Comparison of ENCODE assay signal across 21 cellular contexts in the genomic region with DNA sequence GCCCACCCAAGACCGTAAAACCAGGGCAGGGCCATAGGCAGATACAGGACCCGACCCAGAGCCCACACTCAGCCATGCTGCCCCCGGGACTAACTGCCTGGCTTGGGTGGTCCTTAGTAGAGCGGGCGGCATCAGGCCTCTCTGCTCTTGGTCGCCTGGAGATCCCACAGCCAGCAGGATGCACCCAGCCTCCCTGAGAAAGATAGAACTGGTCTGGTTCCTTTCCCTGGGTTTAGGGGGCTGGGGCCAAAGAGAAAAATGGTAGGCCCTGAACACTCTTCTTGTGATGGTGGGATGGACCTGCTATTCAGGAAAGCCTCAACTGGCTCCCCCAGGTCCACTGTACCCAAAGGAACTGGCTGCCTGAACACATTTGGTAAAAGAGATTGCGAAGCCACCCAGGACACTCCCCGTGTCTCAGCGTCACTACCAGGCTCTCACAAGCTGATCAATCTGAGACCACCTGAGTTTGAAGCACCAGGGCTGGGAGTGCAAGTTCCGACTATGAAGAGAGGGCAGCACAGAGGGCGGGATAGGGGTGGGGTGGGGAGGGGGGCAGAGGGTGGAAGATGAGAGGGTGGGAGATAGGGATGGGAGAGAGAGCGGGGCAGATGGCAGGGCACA.
DNase-seq lines count a peak whose midpoint lies in the region; FAIRE-seq and TF ChIP-seq lines count a peak whose summit lies in the region.
"Had no signal": no experiment of that assay in that cellular context is flagged by ENCODE, and none has a peak within 500 bp of the region (broad histone marks: within the 10 kb centered on the region; RNA-seq: fewer than 3 reads in every experiment).

No MANE protein-coding gene starts in this region.

- no peaks in the 10 kb centered on the region for H3K9me3 ChIP-seq in kidney (ENCODE audit: control insufficient read depth in 1 of 2, low read length in 2 of 2)

- intact Hi-C loops in activated naive CD4-positive, alpha-beta T cell treated with anti-CD3 and anti-CD28 coated beads for 36 hours (cut with micrococcal nuclease): no loop called here
- intact Hi-C loops in kidney (cut with DNase I): no loop called here

- no peak overlapping the region for H3K9ac ChIP-seq in kidney (ENCODE audit: low read length in 2 of 2)

- FAIRE-seq in kidney (lab: Jason Lieb, UNC): no peak
- FAIRE-seq: GM12878 had no signal

- H3K9me3 Mint-ChIP-seq in activated naive CD4-positive, alpha-beta T cell treated with anti-CD3 and anti-CD28 coated beads, Interleukin-2, amount 50 U/mL, for 24 hours: peaks cover 11% of the 10 kb centered on the region
- peaks cover 10% of the 10 kb centered on the region for H3K9me3 Mint-ChIP-seq in activated naive CD4-positive, alpha-beta T cell treated with anti-CD3 and anti-CD28 coated beads for 36 hours
- peaks cover 31% of the 10 kb centered on the region for H3K9me3 Mint-ChIP-seq in chondrocyte (ENCODE audit: low read depth)

- H3K4me3 Mint-ChIP-seq in activated naive CD4-positive, alpha-beta T cell treated with anti-CD3 and anti-CD28 coated beads, Interleukin-2, amount 50 U/mL, for 24 hours: no peak overlapping the region
- H3K4me3 Mint-ChIP-seq in activated naive CD4-positive, alpha-beta T cell treated with anti-CD3 and anti-CD28 coated beads for 36 hours: no peak overlapping the region
- H3K4me3 Mint-ChIP-seq in chondrocyte (ENCODE audit: unreplicated experiment): no peak overlapping the region
- H3K4me3 Mint-ChIP-seq: H9, HFFc6 had no signal

- no peak overlapping the region for H3K4me3 ChIP-seq in kidney (ENCODE audit: low read length in 2 of 2)
- H3K4me3 ChIP-seq: GM12878, Peyer's patch had no signal

- H3K4me1 Mint-ChIP-seq in activated naive CD4-positive, alpha-beta T cell treated with anti-CD3 and anti-CD28 coated beads, Interleukin-2, amount 50 U/mL, for 24 hours: peaks cover 24% of the 10 kb centered on the region
- H3K4me1 Mint-ChIP-seq in activated naive CD4-positive, alpha-beta T cell treated with anti-CD3 and anti-CD28 coated beads for 36 hours (ENCODE audit: low read depth): peaks cover 16% of the 10 kb centered on the region
- H3K4me1 Mint-ChIP-seq in chondrocyte (ENCODE audit: low read depth): no peaks in the 10 kb centered on the region

- H3K27ac ChIP-seq in kidney (ENCODE audit: low read depth in 2 of 2, low read length in 2 of 2): no peak overlapping the region
- H3K27ac ChIP-seq: Peyer's patch had no signal

- no peak for DNase-seq in activated naive CD4-positive, alpha-beta T cell treated with anti-CD3 and anti-CD28 coated beads for 36 hours
- DNase-seq in chondrocyte (ENCODE audit: low spot score) (peak; percentile 44), kidney (peak; percentile 21), cerebellum (ENCODE audit: low spot score) (no peak), DMS153 (lab: John Stamatoyannopoulos, UW) (no peak), SKM-1 (lab: John Stamatoyannopoulos, UW; ENCODE audit: unreplicated experiment) (no peak)
- DNase-seq: AML-193, COR-L47, DMS79 treated with DMSO at 0.1 percent for 48 hours, H9, HFFc6, Kasumi-1, NCI-H1694, NCI-H2081, NCI-H2171, NCI-H345, NCI-H524, NCI-H82, Peyer's patch had no signal

- peaks cover 1% of the 10 kb centered on the region for H3K27me3 Mint-ChIP-seq in activated naive CD4-positive, alpha-beta T cell treated with anti-CD3 and anti-CD28 coated beads, Interleukin-2, amount 50 U/mL, for 24 hours
- peaks cover 4% of the 10 kb centered on the region for H3K27me3 Mint-ChIP-seq in activated naive CD4-positive, alpha-beta T cell treated with anti-CD3 and anti-CD28 coated beads for 36 hours (ENCODE audit: low read depth)
- no peaks in the 10 kb centered on the region for H3K27me3 Mint-ChIP-seq in chondrocyte (ENCODE audit: low read depth)

- H3K27ac Mint-ChIP-seq in activated naive CD4-positive, alpha-beta T cell treated with anti-CD3 and anti-CD28 coated beads, Interleukin-2, amount 50 U/mL, for 24 hours: peak overlapping the region; percentile 18
- no peak overlapping the region for H3K27ac Mint-ChIP-seq in activated naive CD4-positive, alpha-beta T cell treated with anti-CD3 and anti-CD28 coated beads for 36 hours
- H3K27ac Mint-ChIP-seq in chondrocyte (ENCODE audit: unreplicated experiment): no peak overlapping the region
- H3K27ac Mint-ChIP-seq: HFFc6 had no signal

- H3K36me3 ChIP-seq in kidney (ENCODE audit: control insufficient read depth in 1 of 2, insufficient read depth in 2 of 2, low read length in 2 of 2): no peaks in the 10 kb centered on the region
- H3K36me3 ChIP-seq: Peyer's patch had no signal

- no peaks in the 10 kb centered on the region for H3K4me1 ChIP-seq in kidney (ENCODE audit: control insufficient read depth in 1 of 2, insufficient read depth in 1 of 2, low read depth in 1 of 2, low read length in 2 of 2)
- H3K4me1 ChIP-seq: Peyer's patch had no signal

- TF ChIP-seq CTCF in chondrocyte (IDR thresholded peaks at IDR 0.05) (no peak), kidney (IDR thresholded peaks at IDR 0.05; ENCODE audit: borderline replicate concordance, extremely low read depth, insufficient read depth) (no peak)

- peaks cover 8% of the 10 kb centered on the region for H3K36me3 Mint-ChIP-seq in activated naive CD4-positive, alpha-beta T cell treated with anti-CD3 and anti-CD28 coated beads, Interleukin-2, amount 50 U/mL, for 24 hours
- H3K36me3 Mint-ChIP-seq in activated naive CD4-positive, alpha-beta T cell treated with anti-CD3 and anti-CD28 coated beads for 36 hours (ENCODE audit: low read depth): peaks cover 8% of the 10 kb centered on the region
- H3K36me3 Mint-ChIP-seq in chondrocyte (ENCODE audit: low read depth): peaks cover 6% of the 10 kb centered on the region

- CTCF ChIA-PET in activated naive CD4-positive, alpha-beta T cell treated with anti-CD3 and anti-CD28 coated beads for 36 hours (lab: Charles Lee): no interaction called here

Comparison
In these comparisons a context has a peak if more than half of its experiments do, and no peak if none do; other contexts are left out.
1. DNase-seq: peak in chondrocyte (single experiment) and kidney (single experiment); none in activated naive CD4-positive, alpha-beta T cell treated with anti-CD3 and anti-CD28 coated beads for 36 hours (single experiment), cerebellum (single experiment), DMS153 (single experiment) and SKM-1 (single experiment).